ENCODE assay signal across 7 cellular contexts in the genomic region with DNA sequence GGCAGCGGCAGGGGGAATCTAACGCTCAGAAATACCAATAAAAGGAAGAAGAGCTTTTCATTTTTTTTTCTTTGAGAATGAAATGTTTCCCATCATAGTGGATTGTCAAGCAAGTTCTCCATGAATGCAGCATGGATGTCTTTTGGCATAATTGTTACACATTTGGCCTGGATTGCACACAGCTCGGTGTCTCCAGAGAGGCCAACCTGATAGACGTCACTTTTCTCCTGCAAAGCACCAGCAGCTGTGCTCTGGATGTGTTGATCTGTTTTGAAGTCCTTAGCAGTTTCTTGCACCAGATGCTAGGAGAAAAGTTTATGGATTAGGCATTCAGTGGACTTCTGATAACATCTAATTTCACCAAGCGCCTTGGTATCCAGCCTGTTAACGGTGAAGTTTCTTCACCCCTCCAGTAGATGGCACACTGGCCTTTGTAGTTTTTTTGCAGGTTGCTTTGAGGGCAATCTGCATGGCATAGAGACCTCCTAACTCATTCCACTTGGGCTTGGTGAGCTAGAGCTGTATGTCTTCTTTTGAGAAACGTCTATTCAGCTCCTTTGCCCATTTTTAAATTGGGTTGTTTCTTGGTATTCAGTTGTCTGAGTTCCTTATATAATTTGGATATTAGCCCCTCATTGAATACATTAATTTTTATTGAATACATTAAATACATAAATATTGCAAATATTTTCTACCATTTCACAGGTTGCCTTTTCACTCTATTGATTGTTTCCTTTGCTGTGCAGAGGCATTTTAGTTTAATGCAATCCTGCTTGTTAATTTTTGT. TPM values are rescaled to one million over a fixed set of nuclear protein-coding genes. Genes with fewer than 3 reads are reported as not detected.
DNase-seq lines count a peak whose midpoint lies in the region; ATAC-seq and TF ChIP-seq lines count a peak whose summit lies in the region.

No MANE protein-coding gene starts in this region.

- in situ Hi-C loops in T47D (cut with HindIII; ENCODE audit: low pct_unique_long_range_greater_than_20kb, low sequenced_read_pairs), result no loop called here

- no peak overlapping the region for H3K4me3 ChIP-seq in mucosa of descending colon

- H3K4me1 ChIP-seq in mucosa of descending colon (ENCODE audit: low read depth), result no peaks in the 10 kb centered on the region

- intact Hi-C loops in mucosa of descending colon (cut with DNase I, micrococcal nuclease), result loop anchor here in 1 of 2 donors (5.0 kb wide), 1 partner anchor 316 kb away; no protein-coding TSS in a partner anchor

- DNase-seq in GM10266 (ENCODE audit: extremely low spot score) (peak; percentile 19), HS-5 (ENCODE audit: low read depth) (peak; percentile 11), NCI-H526 (lab: John Stamatoyannopoulos, UW) (peak; percentile 26 to 55), T47D (ENCODE audit: low read depth in 1 of 2, low spot score in 1 of 2) (peak; percentile 12 to 77), mucosa of descending colon (peak in 1 of 3 donors; percentile 33), T1000 (lab: John Stamatoyannopoulos, UW) (no peak)

- H3K9me3 ChIP-seq in mucosa of descending colon, result no peaks in the 10 kb centered on the region

- no peaks in the 10 kb centered on the region for H3K36me3 ChIP-seq in mucosa of descending colon (ENCODE audit: low read depth)

- TF ChIP-seq CTCF in GM10266 (IDR thresholded peaks at IDR 0.05; ENCODE audit: control insufficient read depth, insufficient read depth, low read depth, missing control alignments) (peak; percentile 63), mucosa of descending colon (IDR thresholded peaks at IDR 0.05) (peak; percentile 41)

- peak; percentile 70 for ATAC-seq in GM21423 (IDR thresholded peaks at IDR 0.05; ENCODE audit: unreplicated experiment)
- ATAC-seq in mucosa of descending colon, result peak; percentile 68

RNA-seq across cellular contexts. Expression of gene PTH2R, which starts 59.7 kb away (rescaled TPM):
- total RNA-seq in mucosa of descending colon, result under 1 TPM in 1 of 3 donors, not detected in 2; 0.09 TPM
